8 cellular contexts compared by ENCODE assay signal in the genomic region with DNA sequence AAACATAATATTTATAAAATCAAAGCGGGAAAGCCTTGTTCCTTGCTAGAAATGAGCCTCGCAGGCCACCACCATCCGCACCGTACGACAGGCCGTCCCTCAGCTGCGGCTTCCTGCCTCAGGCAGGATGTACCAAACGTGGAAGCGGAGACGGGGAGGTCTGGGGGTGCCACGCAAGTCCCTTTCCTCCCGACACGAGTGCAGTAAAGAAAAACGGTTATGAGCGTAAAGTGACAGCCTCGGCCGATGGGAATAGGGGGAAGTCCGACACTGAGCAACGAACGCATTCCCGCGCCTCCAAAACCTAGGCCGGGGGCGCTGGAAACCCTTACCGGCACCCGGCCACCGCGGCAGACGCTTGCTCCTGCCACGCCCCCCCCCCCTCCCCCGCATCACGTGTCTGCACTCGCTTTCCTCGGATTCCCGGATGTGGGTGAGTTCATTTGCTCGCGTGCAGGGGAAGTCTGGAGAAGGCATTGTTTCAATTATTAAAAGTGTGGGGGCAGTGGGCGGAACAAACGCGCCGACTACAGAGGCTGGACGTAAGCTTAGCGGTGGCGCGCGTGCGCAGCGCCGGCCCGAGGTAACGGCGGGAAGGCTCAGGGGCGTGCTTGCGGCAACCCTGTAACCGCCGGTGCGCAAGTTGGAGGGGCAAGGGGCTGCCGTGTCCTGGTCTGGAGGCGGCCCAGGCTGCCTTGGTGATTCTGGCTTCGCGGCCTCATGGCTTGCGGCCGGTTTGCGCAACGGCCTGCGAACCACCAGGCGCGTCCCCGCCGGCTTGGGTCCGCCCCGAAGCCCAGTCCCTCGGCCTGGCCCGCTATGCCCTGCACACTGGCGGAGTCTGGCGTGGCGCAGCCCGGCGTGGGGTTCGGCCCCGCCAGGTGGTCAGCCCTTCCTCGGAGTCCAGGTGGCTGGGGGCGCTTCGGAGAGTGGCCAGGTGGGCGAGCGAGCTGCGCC. TPM values are rescaled to one million over a fixed set of nuclear protein-coding genes. Genes with fewer than 3 reads are reported as not detected.
A peak's percentile ranks its signal among the peaks of the same experiment; 100 is the strongest.
DNase-seq lines count a peak whose midpoint lies in the region; ATAC-seq and TF ChIP-seq lines count a peak whose summit lies in the region.

A gene with protein sequence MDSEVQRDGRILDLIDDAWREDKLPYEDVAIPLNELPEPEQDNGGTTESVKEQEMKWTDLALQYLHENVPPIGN (minus strand): TSS at position 366 of the 957 bp plus-strand sequence. CDS start 3,081 bp downstream, outside the sequence.
A gene (plus strand): TSS at position 438 of the 957 bp plus-strand sequence. CDS start 9,264 bp downstream, outside the sequence.

- no peaks in the 10 kb centered on the region for H4K20me1 ChIP-seq in mammary epithelial cell (ENCODE audit: insufficient read depth, low read length)
- H4K20me1 ChIP-seq in smooth muscle cell (ENCODE audit: low read depth) = peaks cover 13% of the 10 kb centered on the region

- H3K27me3 ChIP-seq in WERI-Rb-1 (ENCODE audit: insufficient read depth, low read depth, severe bottlenecking) (no peaks in the 10 kb centered on the region), mammary epithelial cell (ENCODE audit: insufficient read depth, low read length) (no peaks in the 10 kb centered on the region), smooth muscle cell (ENCODE audit: low read depth) (no peaks in the 10 kb centered on the region)

- TF ChIP-seq CTCF in WERI-Rb-1 (IDR thresholded peaks at IDR 0.05; ENCODE audit: low read depth, low read length) (no peak), mammary epithelial cell (conservative IDR thresholded peaks at IDR 0.05 in 1 of 2, IDR thresholded peaks at IDR 0.05 in 1 of 2; ENCODE audit: extremely low read depth in 1 of 2, insufficient read depth in 1 of 2, low read depth in 1 of 2, low read length in 2 of 2) (no peak), smooth muscle cell (IDR thresholded peaks at IDR 0.05; ENCODE audit: borderline replicate concordance, insufficient read depth, poor library complexity, severe bottlenecking) (no peak)

- H2AFZ ChIP-seq in mammary epithelial cell (ENCODE audit: low read depth, low read length) = peak within 1 kb of the TSS; percentile 90
- H2AFZ ChIP-seq in smooth muscle cell (ENCODE audit: low read depth) = peak within 1 kb of the TSS; percentile 74

- peak within 1 kb of the TSS; percentile 91 for H3K9ac ChIP-seq in mammary epithelial cell (ENCODE audit: insufficient read depth, low read length)
- H3K9ac ChIP-seq in smooth muscle cell (ENCODE audit: low read depth) = peak within 1 kb of the TSS; percentile 94

- intact Hi-C loops in mammary epithelial cell (cut with micrococcal nuclease) = loop anchor here (5.0 to 10.0 kb wide), 2 partner anchors 679 to 911 kb away; a partner anchor contains a TSS

- H3K9me3 ChIP-seq in WERI-Rb-1 (ENCODE audit: severe bottlenecking) = no peaks in the 10 kb centered on the region
- no peaks in the 10 kb centered on the region for H3K9me3 ChIP-seq in mammary epithelial cell (replicated peaks; ENCODE audit: insufficient read depth, low read length)
- no peaks in the 10 kb centered on the region for H3K9me3 ChIP-seq in smooth muscle cell (replicated peaks; ENCODE audit: low read depth)

- peaks cover 38% of the 10 kb centered on the region for H3K4me1 ChIP-seq in mammary epithelial cell (ENCODE audit: insufficient read depth, low read length)
- peaks cover 16% of the 10 kb centered on the region for H3K4me1 ChIP-seq in smooth muscle cell (ENCODE audit: low read depth)

- WGBS in mammary epithelial cell (ENCODE audit: low coverage, missing lambda C conversion rate) = 3% methylated on average over 60 of the region's 87 CpGs
- under 1% methylated on average over 87 of the region's 87 CpGs for WGBS in smooth muscle cell (ENCODE audit: low lambda C conversion rate)

- H3K79me2 ChIP-seq in mammary epithelial cell (ENCODE audit: insufficient read depth, low read length) (peaks cover 62% of the 10 kb centered on the region), smooth muscle cell (ENCODE audit: low read depth) (peaks cover 58% of the 10 kb centered on the region)

- DNase-seq in ACHN (peak; percentile 97), NCI-H2227 (lab: John Stamatoyannopoulos, UW; ENCODE audit: unreplicated experiment) (peak; percentile 96), WERI-Rb-1 (peak; percentile 98), mammary epithelial cell (peak; percentile 98), iPS-NIHi11 (ENCODE audit: low spot score) (peak; percentile 93), smooth muscle cell (lab: John Stamatoyannopoulos, UW; ENCODE audit: unreplicated experiment) (peak; percentile 92)

- ATAC-seq in GM18873 (IDR thresholded peaks at IDR 0.05; ENCODE audit: low FRiP score, unreplicated experiment) = peak; percentile 77
- peak; percentile 73 for ATAC-seq in HG03139 (IDR thresholded peaks at IDR 0.05; ENCODE audit: unreplicated experiment)

- H3K27ac ChIP-seq in WERI-Rb-1 (peak within 1 kb of the TSS; percentile 100), mammary epithelial cell (ENCODE audit: insufficient read depth, low read depth, low read length) (peak within 1 kb of the TSS; percentile 87), smooth muscle cell (ENCODE audit: low read depth) (peak within 1 kb of the TSS; percentile 96)

- no peaks in the 10 kb centered on the region for H3F3A ChIP-seq in smooth muscle cell (ENCODE audit: low read depth)

- in situ Hi-C loops in ACHN (cut with HindIII; ENCODE audit: low pct_ligation_motif_present, low pct_unique_long_range_greater_than_20kb, low sequenced_read_pairs) (loop anchor here (25.0 kb wide), 1 partner anchor 199 kb away; no protein-coding TSS in a partner anchor), mammary epithelial cell (cut with MboI; ENCODE audit: low sequenced_read_pairs in 2 of 2) (loop anchor here in 1 of 2 donors (10.0 to 25.0 kb wide), 2 partner anchors 271 to 549 kb away; no protein-coding TSS in a partner anchor)

- dilution Hi-C loops in mammary epithelial cell (cut with HindIII; ENCODE audit: low sequenced_read_pairs) = loop anchor here (25.0 kb wide), 1 partner anchor 549 kb away; no protein-coding TSS in a partner anchor

- CTCF ChIA-PET in mammary epithelial cell (lab: Charles Lee; ENCODE audit: low non-redundant PET) = interaction anchor here (0.6 kb wide), 1 partner anchor 9 kb away, joined by 5 read pairs; no protein-coding TSS in a partner anchor

- H3K36me3 ChIP-seq in WERI-Rb-1 (peaks cover 32% of the 10 kb centered on the region), mammary epithelial cell (ENCODE audit: insufficient read depth, low read length) (peaks cover 13% of the 10 kb centered on the region), smooth muscle cell (ENCODE audit: low read depth) (peaks cover 4% of the 10 kb centered on the region)

- TSS peak; percentile 65 for BruUV-seq in mammary epithelial cell (replicated peaks; lab: Mats Ljungman, UMichigan)

- peak within 1 kb of the TSS; percentile 86 for H3K4me2 ChIP-seq in mammary epithelial cell (ENCODE audit: insufficient read depth, low read depth, low read length)
- H3K4me2 ChIP-seq in smooth muscle cell = peak within 1 kb of the TSS; percentile 98

- H3K4me3 ChIP-seq in WERI-Rb-1 (ENCODE audit: low read depth, low read length) (peak within 1 kb of the TSS; percentile 75), mammary epithelial cell (replicated peaks in 1 of 3; ENCODE audit: insufficient read depth in 1 of 3, low read depth in 2 of 3, low read length in 3 of 3) (peak within 1 kb of the TSS; percentile 70 to 90 (median 76)), smooth muscle cell (peak within 1 kb of the TSS; percentile 85)

RNA-seq across cellular contexts. Expression of the first gene that starts in this region (rescaled TPM):
- total RNA-seq in mammary epithelial cell (10 to 100 TPM; 32.2 to 40.5 TPM), smooth muscle cell (115 and 119 TPM in 2 replicates)
- polyA plus RNA-seq in mammary epithelial cell (54.2 TPM), smooth muscle cell (93.8 and 114 TPM in 2 replicates)
- 16.2 TPM for polyA minus RNA-seq in mammary epithelial cell

RNA-seq across cellular contexts. Expression of the second gene that starts in this region (rescaled TPM):
- total RNA-seq in mammary epithelial cell (10 to 100 TPM in 1 of 2 donors, 1 to 10 TPM in 1; 7.2 to 25.3 TPM), smooth muscle cell (16.9 and 20.2 TPM in 2 replicates)
- polyA plus RNA-seq in mammary epithelial cell (9.0 TPM), smooth muscle cell (21.4 and 24.5 TPM in 2 replicates)
- polyA minus RNA-seq in mammary epithelial cell = 3.9 TPM

Comparison
In these comparisons a context has a peak if more than half of its experiments do, and no peak if none do; other contexts are left out.
1. Peak in every context shown above with its lines: DNase-seq, ATAC-seq, H3K4me3 ChIP-seq and H3K27ac ChIP-seq.